Comparison of ENCODE assay signal across 12 cellular contexts in genomic region chr14:54651018-54651351, GRCh38.
DNase-seq lines count a peak whose midpoint lies in the region; ATAC-seq, FAIRE-seq and TF ChIP-seq lines count a peak whose summit lies in the region.
"Had no signal": no experiment of that assay in that cellular context is flagged by ENCODE, and none has a peak within 500 bp of the region (broad histone marks: within the 10 kb centered on the region; RNA-seq: fewer than 3 reads in every experiment).

No MANE protein-coding gene starts in this region.

- peaks cover 31% of the 10 kb centered on the region for H3K4me1 ChIP-seq in right cardiac atrium (ENCODE audit: control insufficient read depth, insufficient read depth, low read length)

- POLR2A ChIA-PET in AG04450 (lab: Yijun Ruan, JAX) = interaction anchor here (1.1 kb wide), 1 partner anchor 85 kb away, joined by 6 read pairs; the partner anchor contains the start of gene SAMD4A

- H3K9me3 ChIP-seq in AG04450 (ENCODE audit: control insufficient read depth, insufficient read depth, low read length) = no peaks in the 10 kb centered on the region
- H3K9me3 ChIP-seq in SK-N-MC (ENCODE audit: low read depth, low read length) = no peaks in the 10 kb centered on the region
- no peaks in the 10 kb centered on the region for H3K9me3 ChIP-seq in right cardiac atrium (ENCODE audit: control insufficient read depth, low read length)

- H3K4me3 ChIP-seq in AG04450 (ENCODE audit: low read depth, low read length) = no peak overlapping the region
- peak overlapping the region; percentile 77 for H3K4me3 ChIP-seq in SK-N-MC
- H3K4me3 ChIP-seq in right cardiac atrium (ENCODE audit: low read length) = no peak overlapping the region

- peak overlapping the region; percentile 91 for H3K9ac ChIP-seq in SK-N-MC (ENCODE audit: insufficient read length)

- ATAC-seq in right cardiac atrium (no peak), sciatic nerve (peak; percentile 6), GM21786 (IDR thresholded peaks at IDR 0.05; ENCODE audit: unreplicated experiment) (no peak), HG03432 (IDR thresholded peaks at IDR 0.05; ENCODE audit: unreplicated experiment) (no peak), GM21515 (IDR thresholded peaks at IDR 0.05; ENCODE audit: unreplicated experiment) (no peak)

- 71% methylated on average over 4 of the region's 4 CpGs for WGBS in right cardiac atrium

- H3K36me3 ChIP-seq in SK-N-MC (ENCODE audit: insufficient read depth, low read length) = no peaks in the 10 kb centered on the region

- H3K27ac ChIP-seq in AG04450 (ENCODE audit: low read depth, low read length) (peak overlapping the region; percentile 54), SK-N-MC (peak overlapping the region; percentile 100), right cardiac atrium (ENCODE audit: low read length) (peak overlapping the region; percentile 87)

- intact Hi-C loops in right cardiac atrium (cut with DNase I) (no loop called here), sciatic nerve (cut with DNase I) (no loop called here)

- CTCF ChIA-PET in AG04450 (lab: Charles Lee) = interaction anchor here (0.6 to 1.0 kb wide), 3 partner anchors 18 to 122 kb away, joined by 3 to 5 read pairs (median 4); no protein-coding TSS in a partner anchor

- FAIRE-seq in GM19239 (lab: Jason Lieb, UNC) = no peak

- DNase-seq in AG04450 (ENCODE audit: low read depth, low spot score) = no peak
- DNase-seq in SK-N-MC (ENCODE audit: low read depth, low spot score) = no peak
- no peak for DNase-seq in right cardiac atrium
- no peak for DNase-seq in sciatic nerve (ENCODE audit: low spot score)
- no peak for DNase-seq in GM19239 (ENCODE audit: insufficient read length, low spot score)
- DNase-seq: activated CD4-positive, CD25-positive, alpha-beta regulatory T cell treated with anti-CD3 and anti-CD28 coated beads, Interleukin-2, amount 50 U/mL, for 72 hours; activated gamma-delta T cell; AML-193; NCI-H2171 had no signal

- H3K27me3 ChIP-seq in AG04450 (ENCODE audit: control insufficient read depth, insufficient read depth, low read length) (no peaks in the 10 kb centered on the region), right cardiac atrium (ENCODE audit: control insufficient read depth, insufficient read depth) (no peaks in the 10 kb centered on the region)

- no peak for TF ChIP-seq CTCF in AG04450 (IDR thresholded peaks at IDR 0.05; ENCODE audit: low read depth, low read length)
